In genomic region chr15:85430406-85431204, GRCh38 we compare ENCODE assay signal across 11 cellular contexts. TPM values are rescaled to one million over a fixed set of nuclear protein-coding genes. Genes with fewer than 3 reads are reported as not detected.
DNase-seq lines count a peak whose midpoint lies in the region; ATAC-seq and TF ChIP-seq lines count a peak whose summit lies in the region.
"Had no signal": no experiment of that assay in that cellular context is flagged by ENCODE, and none has a peak within 500 bp of the region (broad histone marks: within the 10 kb centered on the region; RNA-seq: fewer than 3 reads in every experiment).

No MANE protein-coding gene starts in this region.

- in situ Hi-C loops in Panc1 (cut with HindIII; ENCODE audit: low pct_unique_long_range_greater_than_20kb, low sequenced_read_pairs) = no loop called here

- CTCF ChIA-PET in Panc1 (lab: Charles Lee) = interaction anchor here (0.6 kb wide), 1 partner anchor 13 kb away, joined by 5 read pairs; no protein-coding TSS in a partner anchor

- H3K4me1 ChIP-seq in Panc1 (ENCODE audit: control insufficient read depth, insufficient read depth, low read length) = peaks cover 5% of the 10 kb centered on the region

- TF ChIP-seq CTCF in Panc1 (IDR thresholded peaks at IDR 0.05) (no peak), foreskin fibroblast (IDR thresholded peaks at IDR 0.05; ENCODE audit: low read depth, low read length) (no peak)

- H3K27ac ChIP-seq in Panc1 (ENCODE audit: low read length) = no peak overlapping the region

- BruUV-seq in Panc1 (replicated peaks; lab: Mats Ljungman, UMichigan) = no TSS peak

- intact Hi-C loops in Panc1 (cut with micrococcal nuclease; ENCODE audit: unreplicated experiment) = no loop called here

- POLR2A ChIA-PET in Panc1 (lab: Charles Lee) = interaction anchor here (0.5 kb wide), 1 partner anchor 47 kb away, joined by 7 read pairs; no protein-coding TSS in a partner anchor

- ATAC-seq in GM18502 (IDR thresholded peaks at IDR 0.05; ENCODE audit: poor library complexity, unreplicated experiment) (peak; percentile 99), GM19351 (IDR thresholded peaks at IDR 0.05; ENCODE audit: unreplicated experiment) (peak; percentile 100), HG02884 (IDR thresholded peaks at IDR 0.05; ENCODE audit: unreplicated experiment) (peak; percentile 99), Panc1 (0 out of 2 replicates have a peak, but pooled peaks have one; percentile 21)
- ATAC-seq: mucosa of descending colon had no signal

- no peaks in the 10 kb centered on the region; the same call in 1 of the 2 replicates for H3K9me3 ChIP-seq in Panc1 (ENCODE audit: control insufficient read depth, insufficient read depth, low read depth, low read length)
- H3K9me3 ChIP-seq: mucosa of descending colon had no signal

- DNase-seq in Panc1 (ENCODE audit: low read depth, low spot score) (no peak), NCI-H2196 treated with DMSO at 0.1 percent for 48 hours (lab: John Stamatoyannopoulos, UW; ENCODE audit: unreplicated experiment) (no peak), foreskin fibroblast (no peak), SW 1271 (lab: John Stamatoyannopoulos, UW) (no peak), NCI-H128 (lab: John Stamatoyannopoulos, UW; ENCODE audit: unreplicated experiment) (no peak)
- DNase-seq: DMS53, mucosa of descending colon, small intestine had no signal

- H3K4me3 ChIP-seq in Panc1 (ENCODE audit: low read depth in 2 of 2, low read length in 2 of 2) (no peak overlapping the region), foreskin fibroblast (ENCODE audit: low read depth in 1 of 2, low read length in 2 of 2) (no peak overlapping the region)
- H3K4me3 ChIP-seq: mucosa of descending colon had no signal

- H3K27me3 ChIP-seq in Panc1 (ENCODE audit: control insufficient read depth, insufficient read depth, low read length) = no peaks in the 10 kb centered on the region

- no peaks in the 10 kb centered on the region for H3K36me3 ChIP-seq in Panc1 (ENCODE audit: control insufficient read depth, insufficient read depth, low read length)

RNA-seq across cellular contexts. Expression of gene AKAP13, which starts 50.2 kb away (rescaled TPM):
- total RNA-seq in Panc1 (2021; ENCODE audit: unreplicated experiment) = 94.2 TPM
- 45.1 TPM for polyA plus RNA-seq in Panc1 (2012; ENCODE audit: insufficient read length)

Comparison
In these comparisons a context has a peak if more than half of its experiments do, and no peak if none do; other contexts are left out.
1. ATAC-seq: peak in every context shown above with its lines; median percentile 100 in GM19351; 99 in GM18502; 99 in HG02884; 21 in Panc1.